14 cellular contexts compared by ENCODE assay signal in the genomic region with DNA sequence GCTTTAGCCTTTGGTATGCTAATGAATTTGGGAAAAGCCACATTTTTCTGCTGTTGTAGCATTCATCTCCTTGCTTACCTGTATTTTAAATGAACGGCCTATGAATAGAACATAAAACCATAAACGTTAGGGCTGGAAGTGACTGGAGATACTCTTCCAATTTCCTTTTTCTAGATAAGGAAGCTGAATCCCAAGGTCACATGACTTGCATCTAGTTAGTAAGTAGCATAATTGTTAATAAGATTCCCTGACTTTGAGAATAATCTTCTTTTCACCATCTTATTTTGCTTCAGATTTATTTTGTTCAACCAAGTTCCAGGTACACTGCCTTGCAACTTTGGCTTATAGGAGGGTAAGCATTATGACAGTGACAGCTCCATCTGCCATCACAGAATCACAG. TPM values are rescaled to one million over a fixed set of nuclear protein-coding genes. Genes with fewer than 3 reads are reported as not detected.
DNase-seq lines count a peak whose midpoint lies in the region; ATAC-seq, FAIRE-seq and TF ChIP-seq lines count a peak whose summit lies in the region.
"Had no signal": no experiment of that assay in that cellular context is flagged by ENCODE, and none has a peak within 500 bp of the region (broad histone marks: within the 10 kb centered on the region; RNA-seq: fewer than 3 reads in every experiment).

No MANE protein-coding gene starts in this region.

- ATAC-seq in HG03342 (IDR thresholded peaks at IDR 0.05; ENCODE audit: unreplicated experiment) (no peak), GM18502 (IDR thresholded peaks at IDR 0.05; ENCODE audit: poor library complexity, unreplicated experiment) (no peak)
- ATAC-seq: GM12878 had no signal

- DNase-seq in D721Med (ENCODE audit: insufficient read length, low spot score) (no peak), GM12892 (ENCODE audit: insufficient read length) (no peak), cerebellar cortex (ENCODE audit: low spot score) (peak; percentile 31), nephron progenitor cell (no peak), GM19238 (ENCODE audit: insufficient read length, low spot score) (no peak), DMS 273 treated with DMSO at 0.1 percent for 48 hours (lab: John Stamatoyannopoulos, UW) (no peak)
- DNase-seq: CD4-positive, alpha-beta T cell; DMS53; H9 had no signal

- no peak for TF ChIP-seq POLR2A in GM12892 (IDR thresholded peaks at IDR 0.05; ENCODE audit: low read depth, low read length)

- peaks cover 8% of the 10 kb centered on the region for H3K36me3 Mint-ChIP-seq in nephron progenitor cell (ENCODE audit: low read depth)

- H3K4me1 Mint-ChIP-seq in nephron progenitor cell = no peaks in the 10 kb centered on the region

- no peaks in the 10 kb centered on the region for H3K9me3 Mint-ChIP-seq in nephron progenitor cell
- H3K9me3 Mint-ChIP-seq: CD4-positive, alpha-beta T cell; H9; IgD-negative memory B cell had no signal

- FAIRE-seq in D721Med (lab: Jason Lieb, UNC) (peak; percentile 77), GM12892 (lab: Jason Lieb, UNC) (peak; percentile 21)
- FAIRE-seq: GM12878 had no signal

- H3K27ac Mint-ChIP-seq in nephron progenitor cell = peak overlapping the region; percentile 69
- H3K27ac Mint-ChIP-seq: B cell had no signal

- no peak overlapping the region for H3K4me3 Mint-ChIP-seq in nephron progenitor cell
- H3K4me3 Mint-ChIP-seq: B cell; CD4-positive, alpha-beta T cell; H9; IgD-negative memory B cell had no signal

- no peak for TF ChIP-seq CTCF in D721Med (IDR thresholded peaks at IDR 0.05; ENCODE audit: insufficient read depth, missing control alignments)
- no peak for TF ChIP-seq CTCF in nephron progenitor cell (IDR thresholded peaks at IDR 0.05)

- no peaks in the 10 kb centered on the region for H3K27me3 Mint-ChIP-seq in nephron progenitor cell (ENCODE audit: low read depth, poor library complexity)
- H3K27me3 Mint-ChIP-seq: B cell; CD4-positive, alpha-beta T cell; IgD-negative memory B cell had no signal

RNA-seq across cellular contexts. Expression of a gene that starts 20.7 kb away (rescaled TPM):
- 79.9 TPM for polyA plus RNA-seq in GM12892 (2012; ENCODE audit: missing spikeins)

RNA-seq across cellular contexts. Expression of a gene that starts 44.8 kb away (rescaled TPM):
- polyA plus RNA-seq in GM12892 (2012; ENCODE audit: missing spikeins) = 43.2 TPM
